1 cellular context compared by ENCODE assay signal in the genomic region with DNA sequence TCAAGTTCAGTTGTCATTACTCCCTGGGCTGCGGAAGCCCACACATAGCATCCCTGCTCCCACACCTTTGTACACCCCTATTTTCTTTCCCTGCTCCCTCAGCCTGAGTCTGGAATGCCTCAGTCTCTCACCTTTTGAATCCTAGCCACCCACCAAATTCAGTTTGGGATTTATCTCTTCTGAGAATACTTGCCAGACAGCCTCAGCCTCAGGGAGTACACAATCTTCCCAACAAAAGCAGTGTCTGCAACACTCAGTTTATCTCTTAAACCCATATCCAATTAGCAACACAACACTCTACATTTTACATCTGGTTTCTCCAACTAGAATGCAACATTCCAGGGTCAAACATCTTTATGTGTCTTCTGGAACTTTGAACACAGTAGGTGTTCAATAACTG.
TF ChIP-seq lines count a peak whose summit lies in the region.

No MANE protein-coding gene starts in this region.

TF ChIP-seq in SK-N-SH treated with all-trans-retinoic acid at 6 μM for 48 hours, 23 proteins besides CTCF, POLR2A, EP300 and RAD21 (continued from another document):
- TF ChIP-seq POU6F1 (CRISPR knock-in tag; IDR thresholded peaks at IDR 0.05; ENCODE audit: borderline replicate concordance, low read depth): no peak
